8 cellular contexts compared by ENCODE assay signal in the genomic region with DNA sequence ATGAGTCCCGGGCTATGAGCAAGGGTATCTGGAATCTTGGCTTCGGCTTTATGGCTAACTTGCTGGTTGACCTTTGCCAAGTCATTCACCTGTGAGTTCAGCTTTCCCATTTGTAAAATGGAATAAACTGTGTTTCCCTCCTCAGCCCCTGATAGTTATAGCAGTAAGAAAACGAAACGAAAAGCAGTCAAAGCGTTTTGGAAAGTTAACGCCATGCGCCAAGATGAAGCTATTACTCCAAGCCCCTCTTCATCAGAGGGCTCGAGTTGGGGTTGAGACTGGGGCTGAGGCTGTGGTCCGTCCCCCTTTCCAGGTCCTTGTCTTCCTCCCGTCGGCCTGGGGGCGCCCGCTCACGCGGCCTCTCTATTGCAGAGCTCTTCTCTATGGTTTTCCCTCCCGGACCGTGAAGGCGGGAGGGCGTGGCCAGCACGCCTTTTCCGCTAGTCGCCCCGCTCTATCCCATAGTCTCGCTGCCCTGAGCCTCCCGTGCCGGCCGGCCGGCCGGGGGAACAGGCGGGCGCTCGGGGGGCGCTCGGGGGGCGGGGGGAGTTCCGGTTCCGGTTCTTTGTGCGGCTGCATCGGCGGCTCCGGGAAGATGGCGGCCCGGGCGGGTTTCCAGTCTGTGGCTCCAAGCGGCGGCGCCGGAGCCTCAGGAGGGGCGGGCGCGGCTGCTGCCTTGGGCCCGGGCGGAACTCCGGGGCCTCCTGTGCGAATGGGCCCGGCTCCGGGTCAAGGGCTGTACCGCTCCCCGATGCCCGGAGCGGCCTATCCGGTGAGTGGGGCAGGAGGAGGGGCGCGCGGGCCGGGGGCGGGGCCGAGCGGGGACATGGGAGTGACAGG. TPM values are rescaled to one million over a fixed set of nuclear protein-coding genes. Genes with fewer than 3 reads are reported as not detected.
DNase-seq lines count a peak whose midpoint lies in the region; ATAC-seq and TF ChIP-seq lines count a peak whose summit lies in the region.

Gene SMARCD1, plus strand, starts transcription at position 568 of the 840 bp plus-strand sequence. Its CDS starts 28 bp downstream, at position 596.

- peak; percentile 68 for TF ChIP-seq POLR2A in GM18951 (IDR thresholded peaks at IDR 0.05; ENCODE audit: extremely low read depth, insufficient read depth, insufficient read length)

- in situ Hi-C loops in GM18951 (cut with MboI; ENCODE audit: low sequenced_read_pairs, unreplicated experiment), result no loop called here

- TF ChIP-seq CTCF in AG09309 (IDR thresholded peaks at IDR 0.05; ENCODE audit: control insufficient read depth, insufficient read depth, low read depth, low read length, missing control alignments) (peak; percentile 54), kidney epithelial cell (IDR thresholded peaks at IDR 0.05; ENCODE audit: insufficient read depth, low read length, poor library complexity, severe bottlenecking) (peak; percentile 74)

- peaks cover 3% of the 10 kb centered on the region for H3K27me3 ChIP-seq in kidney epithelial cell (ENCODE audit: control insufficient read depth, insufficient read depth, low read length)

- peaks cover 1% of the 10 kb centered on the region for H3K36me3 ChIP-seq in kidney epithelial cell (ENCODE audit: control insufficient read depth, insufficient read depth, low read length)

- DNase-seq in AG09309 (ENCODE audit: low read depth), result peak; percentile 60
- DNase-seq in NCI-H345 treated with DMSO at 0.1 percent for 48 hours (lab: John Stamatoyannopoulos, UW; ENCODE audit: unreplicated experiment), result peak; percentile 19
- DNase-seq in activated CD4-positive, CD25-positive, alpha-beta regulatory T cell treated with anti-CD3 and anti-CD28 coated beads, Interleukin-2, amount 50 U/mL, for 72 hours, result peak; percentile 73
- peak; percentile 51 to 75 for DNase-seq in cerebellar nuclear complex (lab: John Stamatoyannopoulos, UW)
- peak; percentile 72 for DNase-seq in kidney epithelial cell (ENCODE audit: low read depth)
- DNase-seq in stimulated activated CD4-positive, alpha-beta T cell treated with anti-CD3 and anti-CD28 coated beads, Interleukin-15, amount 100 ng/mL, for 48 hours (ENCODE audit: low read depth in 2 of 2), result peak; percentile 75 to 83

- ATAC-seq in HG03280 (IDR thresholded peaks at IDR 0.05; ENCODE audit: unreplicated experiment), result peak; percentile 82

- H3K4me3 ChIP-seq in AG09309 (ENCODE audit: control insufficient read depth, low read depth, low read length) (peak within 1 kb of the TSS; percentile 74), kidney epithelial cell (ENCODE audit: low read depth, low read length) (peak within 1 kb of the TSS; percentile 53)

RNA-seq across cellular contexts. Expression of gene SMARCD1, which starts in this region (rescaled TPM):
- total RNA-seq in kidney epithelial cell, result 133 and 165 TPM in 2 replicates

Comparison
In these comparisons a context has a peak if more than half of its experiments do, and no peak if none do; other contexts are left out.
1. Peak in every context shown above with its lines: DNase-seq, ATAC-seq and H3K4me3 ChIP-seq.
2. DNase-seq: peak in every context shown above with its lines; median percentile 79 in stimulated activated CD4-positive, alpha-beta T cell treated with anti-CD3 and anti-CD28 coated beads, Interleukin-15, amount 100 ng/mL, for 48 hours; 73 in activated CD4-positive, CD25-positive, alpha-beta regulatory T cell treated with anti-CD3 and anti-CD28 coated beads, Interleukin-2, amount 50 U/mL, for 72 hours; 72 in kidney epithelial cell; 63 in cerebellar nuclear complex; 60 in AG09309; 19 in NCI-H345 treated with DMSO at 0.1 percent for 48 hours.